In genomic region chr9:89310486-89311345, GRCh38 we compare ENCODE assay signal across 8 cellular contexts. TPM values are rescaled to one million over a fixed set of nuclear protein-coding genes. Genes with fewer than 3 reads are reported as not detected.
DNase-seq lines count a peak whose midpoint lies in the region; ATAC-seq and TF ChIP-seq lines count a peak whose summit lies in the region.

Gene CKS2 (plus strand): TSS chr9:89311195. CDS start chr9:89311293, 98 bp downstream.

- peak within 1 kb of the TSS; percentile 100 for H3K27ac Mint-ChIP-seq in progenitor cell of endocrine pancreas

- H3K9me3 Mint-ChIP-seq in progenitor cell of endocrine pancreas (ENCODE audit: low read depth): no peaks in the 10 kb centered on the region

- peak within 1 kb of the TSS; percentile 91 for H3K4me3 ChIP-seq in left ventricle myocardium inferior

- no peaks in the 10 kb centered on the region for H3K27me3 Mint-ChIP-seq in progenitor cell of endocrine pancreas

- intact Hi-C loops in left ventricle myocardium inferior (cut with micrococcal nuclease): no loop called here

- H3K4me1 ChIP-seq in left ventricle myocardium inferior: peaks cover 37% of the 10 kb centered on the region

- TF ChIP-seq CTCF in left ventricle myocardium inferior (IDR thresholded peaks at IDR 0.05; ENCODE audit: borderline replicate concordance) (peak; percentile 11), progenitor cell of endocrine pancreas (IDR thresholded peaks at IDR 0.05; ENCODE audit: unreplicated experiment) (peak; percentile 7)

- peaks cover 7% of the 10 kb centered on the region for H3K36me3 ChIP-seq in left ventricle myocardium inferior

- H3K9me3 ChIP-seq in left ventricle myocardium inferior (replicated peaks): no peaks in the 10 kb centered on the region

- no peaks in the 10 kb centered on the region for H3K27me3 ChIP-seq in left ventricle myocardium inferior (ENCODE audit: low read depth)

- H3K4me3 Mint-ChIP-seq in progenitor cell of endocrine pancreas (ENCODE audit: low read depth): peak within 1 kb of the TSS; percentile 97

- ATAC-seq in GM18498 (IDR thresholded peaks at IDR 0.05; ENCODE audit: unreplicated experiment) (peak; percentile 90), HG02938 (IDR thresholded peaks at IDR 0.05; ENCODE audit: unreplicated experiment) (peak; percentile 92)

- DNase-seq in NCI-H187 (lab: John Stamatoyannopoulos, UW) (peak; percentile 92 to 98), T-helper 2 cell (peak; percentile 99 to 100 (median 100)), left ventricle myocardium inferior (peak; percentile 100), progenitor cell of endocrine pancreas (ENCODE audit: low spot score, unreplicated experiment) (peak; percentile 99), ureter (ENCODE audit: low spot score) (peak; percentile 100)

- H3K36me3 Mint-ChIP-seq in progenitor cell of endocrine pancreas (ENCODE audit: insufficient read depth): peaks cover 2% of the 10 kb centered on the region

- H3K4me1 Mint-ChIP-seq in progenitor cell of endocrine pancreas (ENCODE audit: low read depth): peaks cover 32% of the 10 kb centered on the region

- H3K27ac ChIP-seq in angular gyrus (ENCODE audit: low read depth, low read length): peak within 1 kb of the TSS; percentile 98
- peak within 1 kb of the TSS; percentile 100 for H3K27ac ChIP-seq in left ventricle myocardium inferior (replicated peaks)

RNA-seq across cellular contexts. Expression of gene CKS2, which starts in this region (rescaled TPM):
- total RNA-seq in left ventricle myocardium inferior: 11.6 TPM
- total RNA-seq in progenitor cell of endocrine pancreas: 98.7 and 99.1 TPM in 2 replicates
- 13.1 TPM for total RNA-seq in ureter

Comparison
In these comparisons a context has a peak if more than half of its experiments do, and no peak if none do; other contexts are left out.
1. Peak in every context shown above with its lines: DNase-seq, ATAC-seq, H3K4me3 ChIP-seq and H3K27ac ChIP-seq.